ENCODE assay signal across 1 cellular context in the genomic region with DNA sequence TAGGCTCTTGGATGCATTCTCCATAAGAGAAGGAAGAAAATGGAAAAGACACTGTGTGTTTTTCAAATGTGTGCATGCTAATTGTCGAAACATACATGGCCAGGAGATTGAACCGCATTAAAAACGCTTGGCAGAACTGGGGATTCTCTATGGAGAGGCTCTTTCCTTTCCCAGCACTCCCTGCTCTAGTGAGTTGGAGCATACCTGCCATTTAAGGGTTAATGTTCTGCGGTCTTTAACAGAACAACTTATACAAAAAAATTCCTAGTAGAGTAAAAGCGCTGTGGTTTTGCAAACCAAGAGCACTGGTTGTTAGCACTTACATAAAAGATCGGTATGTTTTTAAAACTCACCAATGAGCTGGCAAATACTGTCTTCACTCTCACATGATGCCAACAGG.
TF ChIP-seq lines count a peak whose summit lies in the region.

No MANE protein-coding gene starts in this region.

TF ChIP-seq in HEK293T, 16 proteins besides CTCF, POLR2A, EP300 and RAD21 (continued from another document):
- TF ChIP-seq, protein P1, sequence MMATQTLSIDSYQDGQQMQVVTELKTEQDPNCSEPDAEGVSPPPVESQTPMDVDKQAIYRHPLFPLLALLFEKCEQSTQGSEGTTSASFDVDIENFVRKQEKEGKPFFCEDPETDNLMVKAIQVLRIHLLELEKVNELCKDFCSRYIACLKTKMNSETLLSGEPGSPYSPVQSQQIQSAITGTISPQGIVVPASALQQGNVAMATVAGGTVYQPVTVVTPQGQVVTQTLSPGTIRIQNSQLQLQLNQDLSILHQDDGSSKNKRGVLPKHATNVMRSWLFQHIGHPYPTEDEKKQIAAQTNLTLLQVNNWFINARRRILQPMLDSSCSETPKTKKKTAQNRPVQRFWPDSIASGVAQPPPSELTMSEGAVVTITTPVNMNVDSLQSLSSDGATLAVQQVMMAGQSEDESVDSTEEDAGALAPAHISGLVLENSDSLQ (IDR thresholded peaks at IDR 0.05), result no peak
